8 cellular contexts compared by ENCODE assay signal in genomic region chr6:111427341-111428116, GRCh38. TPM values are rescaled to one million over a fixed set of nuclear protein-coding genes. Genes with fewer than 3 reads are reported as not detected.
DNase-seq lines count a peak whose midpoint lies in the region; ATAC-seq and TF ChIP-seq lines count a peak whose summit lies in the region.

No MANE protein-coding gene starts in this region.

- no peaks in the 10 kb centered on the region for H3K27me3 ChIP-seq in DND-41 (ENCODE audit: insufficient read depth, low read length, poor library complexity)
- H3K27me3 ChIP-seq in naive thymus-derived CD4-positive, alpha-beta T cell (ENCODE audit: control insufficient read depth in 2 of 2, insufficient read depth in 2 of 2, low read length in 2 of 2): no peaks in the 10 kb centered on the region

- H3K36me3 ChIP-seq in DND-41 (ENCODE audit: insufficient read depth, low read length) (0 out of 2 replicates have a peak, but pooled peaks cover 5% of the 10 kb centered on the region), KOPT-K1 (ENCODE audit: insufficient read depth, low read length) (no peaks in the 10 kb centered on the region)
- H3K36me3 ChIP-seq in naive thymus-derived CD4-positive, alpha-beta T cell (ENCODE audit: control insufficient read depth in 2 of 3, insufficient read depth in 3 of 3, low read length in 3 of 3): no peaks in the 10 kb centered on the region

- H3K9me3 Mint-ChIP-seq in activated T-helper 17 cell treated with anti-CD3 and anti-CD28 coated beads, Interleukin-2, amount 50 U/mL, for 72 hours: peaks cover 4% of the 10 kb centered on the region
- H3K9me3 Mint-ChIP-seq in naive thymus-derived CD4-positive, alpha-beta T cell: peaks cover 4 to 44% (median 22%) of the 10 kb centered on the region in 11 donors

- H3K9ac ChIP-seq in DND-41 (ENCODE audit: low read depth, low read length): no peak overlapping the region

- H3K4me3 Mint-ChIP-seq in activated T-helper 17 cell treated with anti-CD3 and anti-CD28 coated beads, Interleukin-2, amount 50 U/mL, for 72 hours: peak overlapping the region; percentile 62
- H3K4me3 Mint-ChIP-seq in naive thymus-derived CD4-positive, alpha-beta T cell: peak overlapping the region; percentile 26 to 74 (median 65)

- peaks cover 42% of the 10 kb centered on the region for H3K4me1 ChIP-seq in DND-41 (ENCODE audit: insufficient read depth, low read length)
- H3K4me1 ChIP-seq in naive thymus-derived CD4-positive, alpha-beta T cell (ENCODE audit: control insufficient read depth in 2 of 2, insufficient read depth in 2 of 2, low read length in 2 of 2): peaks cover 0 to 8% of the 10 kb centered on the region in 2 donors

- H4K20me1 ChIP-seq in DND-41 (ENCODE audit: insufficient read depth, low read length): peaks cover 27% of the 10 kb centered on the region; the same call in 1 of the 2 replicates

- H3K4me1 Mint-ChIP-seq in activated T-helper 17 cell treated with anti-CD3 and anti-CD28 coated beads, Interleukin-2, amount 50 U/mL, for 72 hours: peaks cover 32% of the 10 kb centered on the region
- peaks cover 39 to 74% (median 55%) of the 10 kb centered on the region in 7 donors for H3K4me1 Mint-ChIP-seq in naive thymus-derived CD4-positive, alpha-beta T cell

- CTCF ChIA-PET in naive thymus-derived CD4-positive, alpha-beta T cell (lab: Charles Lee): interaction anchor here (0.7 kb wide), 1 partner anchor 82 kb away, joined by 3 read pairs; no protein-coding TSS in a partner anchor

- peak overlapping the region; percentile 62 for H3K27ac ChIP-seq in DND-41 (ENCODE audit: low read length)
- H3K27ac ChIP-seq in KOPT-K1 (ENCODE audit: low read depth, low read length, poor library complexity, severe bottlenecking): peak overlapping the region; percentile 46
- no peak overlapping the region for H3K27ac ChIP-seq in naive thymus-derived CD4-positive, alpha-beta T cell (ENCODE audit: low read depth, low read length)

- no peak for TF ChIP-seq CTCF in DND-41 (IDR thresholded peaks at IDR 0.05; ENCODE audit: borderline replicate concordance, extremely low read depth, low read length, poor library complexity, severe bottlenecking)

- peak overlapping the region; percentile 53 for H3K4me2 ChIP-seq in DND-41 (ENCODE audit: insufficient read depth, low read length)

- peak overlapping the region in 1 of 2 experiments; percentile 24; a peak in 1 of 4 replicates for H3K4me3 ChIP-seq in DND-41 (ENCODE audit: low read depth in 1 of 2, low read length in 2 of 2)
- no peak overlapping the region for H3K4me3 ChIP-seq in naive thymus-derived CD4-positive, alpha-beta T cell (ENCODE audit: low read length)

- POLR2A ChIA-PET in naive thymus-derived CD4-positive, alpha-beta T cell (lab: Charles Lee): no interaction called here

- DNase-seq in DND-41 (peak; percentile 54), NCI-H2171 treated with DMSO at 0.1 percent for 48 hours (lab: John Stamatoyannopoulos, UW) (no peak), NAMALWA (ENCODE audit: low spot score) (no peak)
- peak in 1 of 9 donors; percentile 13 for DNase-seq in naive thymus-derived CD4-positive, alpha-beta T cell

- H3K27me3 Mint-ChIP-seq in activated T-helper 17 cell treated with anti-CD3 and anti-CD28 coated beads, Interleukin-2, amount 50 U/mL, for 72 hours: no peaks in the 10 kb centered on the region
- no peaks in the 10 kb centered on the region for H3K27me3 Mint-ChIP-seq in naive thymus-derived CD4-positive, alpha-beta T cell

- H3K9me3 ChIP-seq in DND-41 (ENCODE audit: insufficient read depth, low read length, severe bottlenecking): no peaks in the 10 kb centered on the region
- H3K9me3 ChIP-seq in KOPT-K1 (ENCODE audit: insufficient read depth, low read length, poor library complexity, severe bottlenecking): peaks cover 13% of the 10 kb centered on the region
- peaks cover 0 to 12% (median 0%) of the 10 kb centered on the region in 3 experiments for H3K9me3 ChIP-seq in naive thymus-derived CD4-positive, alpha-beta T cell (ENCODE audit: control insufficient read depth in 2 of 3, low read length in 3 of 3)

- peak overlapping the region; percentile 13 for H3K27ac Mint-ChIP-seq in activated T-helper 17 cell treated with anti-CD3 and anti-CD28 coated beads, Interleukin-2, amount 50 U/mL, for 72 hours
- H3K27ac Mint-ChIP-seq in naive thymus-derived CD4-positive, alpha-beta T cell: no peak overlapping the region

- no peak overlapping the region for H2AFZ ChIP-seq in DND-41 (ENCODE audit: low read depth, low read length)

- intact Hi-C loops in naive thymus-derived CD4-positive, alpha-beta T cell (cut with micrococcal nuclease): loop anchor here in 1 of 2 donors (5.0 kb wide), 1 partner anchor 35 kb away; no protein-coding TSS in a partner anchor

- peaks cover 100% of the 10 kb centered on the region for H3K79me2 ChIP-seq in DND-41 (ENCODE audit: insufficient read depth, low read length)

- ATAC-seq in DND-41 (ENCODE audit: insufficient read depth, low read depth) (peak; percentile 87), GM21390 (IDR thresholded peaks at IDR 0.05; ENCODE audit: unreplicated experiment) (peak; percentile 67), GM19397 (IDR thresholded peaks at IDR 0.05; ENCODE audit: unreplicated experiment) (no peak)
- peak; percentile 91 for ATAC-seq in activated T-helper 17 cell treated with anti-CD3 and anti-CD28 coated beads, Interleukin-2, amount 50 U/mL, for 72 hours (replicated peaks)
- ATAC-seq in naive thymus-derived CD4-positive, alpha-beta T cell: peak; percentile 82

- peaks cover 32% of the 10 kb centered on the region for H3K36me3 Mint-ChIP-seq in activated T-helper 17 cell treated with anti-CD3 and anti-CD28 coated beads, Interleukin-2, amount 50 U/mL, for 72 hours (ENCODE audit: low read depth)
- peaks cover 17 to 42% (median 37%) of the 10 kb centered on the region in 5 donors for H3K36me3 Mint-ChIP-seq in naive thymus-derived CD4-positive, alpha-beta T cell

RNA-seq across cellular contexts. Expression of gene REV3L, which starts 55.5 kb away (rescaled TPM):
- 10 to 100 TPM; 20.7 to 23.7 TPM for total RNA-seq in activated T-helper 17 cell treated with anti-CD3 and anti-CD28 coated beads, Interleukin-2, amount 50 U/mL, for 72 hours
- 10 to 100 TPM; 16.1 to 31.8 (median 26.8) TPM for total RNA-seq in naive thymus-derived CD4-positive, alpha-beta T cell
- 10 to 100 TPM in 1 of 2 donors, 1 to 10 TPM in 1; 8.6 to 14.8 TPM for polyA plus RNA-seq in naive thymus-derived CD4-positive, alpha-beta T cell
